14 cellular contexts compared by ENCODE assay signal in genomic region chr5:132237141-132237540, GRCh38. TPM values are rescaled to one million over a fixed set of nuclear protein-coding genes. Genes with fewer than 3 reads are reported as not detected.
A peak's percentile ranks its signal among the peaks of the same experiment; 100 is the strongest.
DNase-seq lines count a peak whose midpoint lies in the region; ATAC-seq and TF ChIP-seq lines count a peak whose summit lies in the region.
"Had no signal": no experiment of that assay in that cellular context is flagged by ENCODE, and none has a peak within 500 bp of the region (broad histone marks: within the 10 kb centered on the region; RNA-seq: fewer than 3 reads in every experiment).

No MANE protein-coding gene starts in this region.

- no peaks in the 10 kb centered on the region for H3K36me3 ChIP-seq in SK-N-SH (replicated peaks in 1 of 2; ENCODE audit: control insufficient read depth in 1 of 2, insufficient read depth in 2 of 2, low read length in 1 of 2)

- WGBS in SK-N-SH (ENCODE audit: low lambda C conversion rate): 94% methylated on average over 1 of the region's 1 CpG

- no peak overlapping the region for H2AFZ ChIP-seq in SK-N-SH (ENCODE audit: low read depth)

- TF ChIP-seq RAD21 in SK-N-SH (IDR thresholded peaks at IDR 0.05; ENCODE audit: low read length): no peak

- no peaks in the 10 kb centered on the region for H3F3A ChIP-seq in SK-N-SH (replicated peaks; ENCODE audit: insufficient read depth)

- peaks cover 7% of the 10 kb centered on the region for H3K4me1 Mint-ChIP-seq in stimulated activated effector memory CD8-positive, alpha-beta T cell treated with anti-CD3 and anti-CD28 coated beads, Interleukin-12 subunit alpha, Interleukin-12 subunit beta, amount 100 ng/mL, for 72 hours
- H3K4me1 Mint-ChIP-seq in osteocyte (ENCODE audit: unreplicated experiment): no peaks in the 10 kb centered on the region

- no peaks in the 10 kb centered on the region for H3K9me3 ChIP-seq in SK-N-SH

- H3K4me3 Mint-ChIP-seq in stimulated activated effector memory CD8-positive, alpha-beta T cell treated with anti-CD3 and anti-CD28 coated beads, Interleukin-12 subunit alpha, Interleukin-12 subunit beta, amount 100 ng/mL, for 72 hours: no peak overlapping the region
- no peak overlapping the region for H3K4me3 Mint-ChIP-seq in osteocyte (ENCODE audit: unreplicated experiment)

- no peak overlapping the region for H3K4me2 ChIP-seq in SK-N-SH

- CTCF ChIA-PET in SK-N-SH (lab: Yijun Ruan, JAX): interaction anchor here (1.0 to 3.9 kb wide), 17 partner anchors 10 to 186 kb away, joined by 3 to 50 read pairs (median 10); partner anchors contain the start of genes P4HA2 and PDLIM4

- H3K9ac ChIP-seq in SK-N-SH: no peak overlapping the region

- H3K27me3 ChIP-seq in SK-N-SH (ENCODE audit: insufficient read depth): no peaks in the 10 kb centered on the region

- H4K20me1 ChIP-seq in SK-N-SH (ENCODE audit: insufficient read depth): no peaks in the 10 kb centered on the region

- ATAC-seq in SK-N-SH treated with all-trans-retinoic acid at 6 μM for 48 hours: peak; percentile 37; the same call in 2 of the 3 replicates
- ATAC-seq in stimulated activated effector memory CD8-positive, alpha-beta T cell treated with anti-CD3 and anti-CD28 coated beads, Interleukin-12 subunit alpha, Interleukin-12 subunit beta, amount 100 ng/mL, for 72 hours: peak; percentile 67

- H3K79me2 ChIP-seq in SK-N-SH (ENCODE audit: insufficient read depth): no peaks in the 10 kb centered on the region

- DNase-seq in SK-N-SH: no peak
- DNase-seq in SW480 (ENCODE audit: low spot score): peak; percentile 62
- no peak for DNase-seq in fibroblast of the aortic adventitia (ENCODE audit: low read depth)
- no peak for DNase-seq in stimulated activated effector memory CD8-positive, alpha-beta T cell treated with anti-CD3 and anti-CD28 coated beads, Interleukin-12 subunit alpha, Interleukin-12 subunit beta, amount 100 ng/mL, for 72 hours (ENCODE audit: low spot score in 2 of 2)
- no peak for DNase-seq in T-helper 1 cell
- no peak for DNase-seq in osteocyte (ENCODE audit: extremely low spot score, unreplicated experiment)
- DNase-seq in SKM-1 (lab: John Stamatoyannopoulos, UW; ENCODE audit: unreplicated experiment): no peak
- DNase-seq: 8988T, NCI-H146, NCI-H526 treated with DMSO at 0.1 percent for 48 hours, SHP77 had no signal

- H3K9me2 ChIP-seq in SK-N-SH: no peaks in the 10 kb centered on the region

- no peak for TF ChIP-seq CTCF in SK-N-SH (IDR thresholded peaks at IDR 0.05)
- peak; percentile 22 for TF ChIP-seq CTCF in fibroblast of the aortic adventitia (IDR thresholded peaks at IDR 0.05; ENCODE audit: insufficient read depth, low read length)
- no peak for TF ChIP-seq CTCF in osteocyte (IDR thresholded peaks at IDR 0.05)

- H3K27ac ChIP-seq in SK-N-SH (ENCODE audit: low read depth in 2 of 2, low read length in 1 of 2): no peak overlapping the region

- H3K4me3 ChIP-seq in SK-N-SH (ENCODE audit: low read depth in 2 of 2, low read length in 1 of 2) (no peak overlapping the region), fibroblast of the aortic adventitia (ENCODE audit: low read depth, low read length) (no peak overlapping the region)
- H3K4me3 ChIP-seq: lung had no signal

- TF ChIP-seq EP300 in SK-N-SH (IDR thresholded peaks at IDR 0.05; ENCODE audit: borderline replicate concordance in 1 of 2, low read depth in 1 of 2, low read length in 1 of 2): no peak

- POLR2A ChIA-PET in SK-N-SH (lab: Yijun Ruan, JAX): no interaction called here

- H3K4me1 ChIP-seq in SK-N-SH (ENCODE audit: control insufficient read depth in 1 of 2, insufficient read depth in 2 of 2, low read depth in 1 of 2, low read length in 1 of 2): no peaks in the 10 kb centered on the region

- H3K36me3 Mint-ChIP-seq in stimulated activated effector memory CD8-positive, alpha-beta T cell treated with anti-CD3 and anti-CD28 coated beads, Interleukin-12 subunit alpha, Interleukin-12 subunit beta, amount 100 ng/mL, for 72 hours: no peaks in the 10 kb centered on the region
- no peaks in the 10 kb centered on the region for H3K36me3 Mint-ChIP-seq in osteocyte (ENCODE audit: unreplicated experiment)
- H3K36me3 Mint-ChIP-seq: activated naive CD4-positive, alpha-beta T cell treated with anti-CD3 and anti-CD28 coated beads, Interleukin-2, amount 50 U/mL, for 72 hours had no signal

- H3K27ac Mint-ChIP-seq in stimulated activated effector memory CD8-positive, alpha-beta T cell treated with anti-CD3 and anti-CD28 coated beads, Interleukin-12 subunit alpha, Interleukin-12 subunit beta, amount 100 ng/mL, for 72 hours: no peak overlapping the region
- no peak overlapping the region for H3K27ac Mint-ChIP-seq in osteocyte (ENCODE audit: unreplicated experiment)
- H3K27ac Mint-ChIP-seq: activated naive CD4-positive, alpha-beta T cell treated with anti-CD3 and anti-CD28 coated beads, Interleukin-2, amount 50 U/mL, for 72 hours had no signal

- H3K27me3 Mint-ChIP-seq in osteocyte (ENCODE audit: unreplicated experiment): peaks cover 5% of the 10 kb centered on the region

- H3K9me3 Mint-ChIP-seq in stimulated activated effector memory CD8-positive, alpha-beta T cell treated with anti-CD3 and anti-CD28 coated beads, Interleukin-12 subunit alpha, Interleukin-12 subunit beta, amount 100 ng/mL, for 72 hours: no peaks in the 10 kb centered on the region
- H3K9me3 Mint-ChIP-seq in osteocyte (ENCODE audit: unreplicated experiment): peaks cover 9% of the 10 kb centered on the region
- H3K9me3 Mint-ChIP-seq: activated naive CD4-positive, alpha-beta T cell treated with anti-CD3 and anti-CD28 coated beads, Interleukin-2, amount 50 U/mL, for 72 hours had no signal

TF ChIP-seq in SK-N-SH treated with all-trans-retinoic acid at 6 μM for 48 hours, 23 proteins besides CTCF, POLR2A, EP300 and RAD21 (continues in another document):
- no peak for TF ChIP-seq OSR1 (CRISPR knock-in tag; IDR thresholded peaks at IDR 0.05)
- TF ChIP-seq RARB (CRISPR knock-in tag; IDR thresholded peaks at IDR 0.05): no peak
- TF ChIP-seq POU6F1 (CRISPR knock-in tag; IDR thresholded peaks at IDR 0.05; ENCODE audit: borderline replicate concordance, low read depth): no peak

TF ChIP-seq in SK-N-SH, 30 proteins besides CTCF, POLR2A, EP300 and RAD21 (continues in another document):
- no peak for TF ChIP-seq USF2 (IDR thresholded peaks at IDR 0.05; ENCODE audit: borderline replicate concordance, low read depth, low read length)
- TF ChIP-seq RXRA (IDR thresholded peaks at IDR 0.05; ENCODE audit: borderline replicate concordance, low read depth): no peak
- no peak for TF ChIP-seq FOXJ3 (CRISPR knock-in tag; IDR thresholded peaks at IDR 0.05)
- no peak for TF ChIP-seq MAX (IDR thresholded peaks at IDR 0.05; ENCODE audit: low read depth)
- TF ChIP-seq RFX5 (IDR thresholded peaks at IDR 0.05; ENCODE audit: low read length): no peak
- TF ChIP-seq TCF12 (IDR thresholded peaks at IDR 0.05): no peak
- no peak for TF ChIP-seq ZBTB33 (IDR thresholded peaks at IDR 0.05; ENCODE audit: borderline replicate concordance, low read depth)
- no peak for TF ChIP-seq GATA2 (CRISPR knock-in tag; IDR thresholded peaks at IDR 0.05)

RNA-seq across cellular contexts. Expression of gene P4HA2, which starts 9.5 kb away (rescaled TPM):
- 67.2 and 73.5 TPM in 2 replicates for polyA plus RNA-seq in SK-N-SH (2012; rRNA removed)
- 48.5 and 58.5 TPM in 2 replicates for polyA plus RNA-seq in SK-N-SH (2012; cell fraction: cytosol; rRNA removed)
- polyA plus RNA-seq in SK-N-SH (2012; cell fraction: nucleus; rRNA removed): 71.2 and 94.8 TPM in 2 replicates
- total RNA-seq in fibroblast of the aortic adventitia (ENCODE audit: low replicate concordance) (104 and 293 TPM in 2 replicates), osteocyte (104 and 117 TPM in 2 replicates)

RNA-seq across cellular contexts. Expression of gene PDLIM4, which starts 20.4 kb away (rescaled TPM):
- polyA plus RNA-seq in SK-N-SH (2012; rRNA removed): 45.1 and 57.1 TPM in 2 replicates
- 21.9 and 44.4 TPM in 2 replicates for polyA plus RNA-seq in SK-N-SH (2012; cell fraction: cytosol; rRNA removed)
- 118 and 143 TPM in 2 replicates for polyA plus RNA-seq in SK-N-SH (2012; cell fraction: nucleus; rRNA removed)
- 37.3 and 41.8 TPM in 2 replicates for total RNA-seq in fibroblast of the aortic adventitia (ENCODE audit: low replicate concordance)
- total RNA-seq in osteocyte: 42.7 and 47.8 TPM in 2 replicates
- total RNA-seq: activated naive CD4-positive, alpha-beta T cell treated with anti-CD3 and anti-CD28 coated beads, Interleukin-2, amount 50 U/mL, for 72 hours had no signal

RNA-seq across cellular contexts. Expression of gene SLC22A4, which starts 57.1 kb away (rescaled TPM):
- polyA plus RNA-seq in SK-N-SH (2012; rRNA removed): 3.3 and 3.8 TPM in 2 replicates
- 2.3 and 2.5 TPM in 2 replicates for polyA plus RNA-seq in SK-N-SH (2012; cell fraction: cytosol; rRNA removed)
- 6.5 and 9.9 TPM in 2 replicates for polyA plus RNA-seq in SK-N-SH (2012; cell fraction: nucleus; rRNA removed)
- 3.4 and 5.7 TPM in 2 replicates for total RNA-seq in fibroblast of the aortic adventitia (ENCODE audit: low replicate concordance)
- 1.4 and 2.5 TPM in 2 replicates for total RNA-seq in osteocyte
